Comparison of ENCODE assay signal across 16 cellular contexts in genomic region chr14:77589099-77589498, GRCh38. TPM values are rescaled to one million over a fixed set of nuclear protein-coding genes. Genes with fewer than 3 reads are reported as not detected.
DNase-seq lines count a peak whose midpoint lies in the region; ATAC-seq, FAIRE-seq and TF ChIP-seq lines count a peak whose summit lies in the region.
"Had no signal": no experiment of that assay in that cellular context is flagged by ENCODE, and none has a peak within 500 bp of the region (broad histone marks: within the 10 kb centered on the region; RNA-seq: fewer than 3 reads in every experiment).

No MANE protein-coding gene starts in this region.

- peak; percentile 42 for FAIRE-seq in GM19239 (lab: Jason Lieb, UNC)
- FAIRE-seq: endometrium, G401.6, H54 had no signal

- no peak overlapping the region for H3K9ac ChIP-seq in trophoblast cell (ENCODE audit: low read length)

- no peaks in the 10 kb centered on the region for H3K9me3 ChIP-seq in CD4-positive, CD25-positive, alpha-beta regulatory T cell (ENCODE audit: control insufficient read depth in 2 of 2, low read length in 2 of 2)
- no peaks in the 10 kb centered on the region for H3K9me3 ChIP-seq in trophoblast cell (ENCODE audit: insufficient read depth, low read depth, low read length)
- no peaks in the 10 kb centered on the region for H3K9me3 ChIP-seq in mucosa of descending colon
- H3K9me3 ChIP-seq: SJSA1 had no signal

- H3K36me3 Mint-ChIP-seq in CD4-positive, CD25-positive, alpha-beta regulatory T cell = peaks cover 23% of the 10 kb centered on the region
- H3K36me3 Mint-ChIP-seq in activated CD8-positive, alpha-beta T cell treated with anti-CD3 and anti-CD28 coated beads for 36 hours (ENCODE audit: low read depth) = peaks cover 16% of the 10 kb centered on the region

- H3K9me3 Mint-ChIP-seq in CD4-positive, CD25-positive, alpha-beta regulatory T cell = no peaks in the 10 kb centered on the region
- no peaks in the 10 kb centered on the region for H3K9me3 Mint-ChIP-seq in activated CD8-positive, alpha-beta T cell treated with anti-CD3 and anti-CD28 coated beads for 36 hours
- H3K9me3 Mint-ChIP-seq: CD8-positive, alpha-beta memory T cell had no signal

- peaks cover 27 to 63% (median 37%) of the 10 kb centered on the region in 4 donors for H3K4me1 Mint-ChIP-seq in CD4-positive, CD25-positive, alpha-beta regulatory T cell
- peaks cover 45% of the 10 kb centered on the region for H3K4me1 Mint-ChIP-seq in activated CD8-positive, alpha-beta T cell treated with anti-CD3 and anti-CD28 coated beads for 36 hours (ENCODE audit: low read depth)

- H3K4me3 Mint-ChIP-seq in CD4-positive, CD25-positive, alpha-beta regulatory T cell = peak overlapping the region in 1 of 4 donors; percentile 50
- H3K4me3 Mint-ChIP-seq in activated CD8-positive, alpha-beta T cell treated with anti-CD3 and anti-CD28 coated beads for 36 hours = no peak overlapping the region

- no peak for TF ChIP-seq CTCF in activated CD8-positive, alpha-beta T cell treated with anti-CD3 and anti-CD28 coated beads for 36 hours (IDR thresholded peaks at IDR 0.05)
- TF ChIP-seq CTCF in mucosa of descending colon (IDR thresholded peaks at IDR 0.05) = no peak

- no peak overlapping the region for H3K18ac ChIP-seq in trophoblast cell (ENCODE audit: low read length)

- H3K79me2 ChIP-seq in trophoblast cell (ENCODE audit: control insufficient read depth, insufficient read depth, low read length, poor library complexity) = no peaks in the 10 kb centered on the region

- H3K36me3 ChIP-seq in CD4-positive, CD25-positive, alpha-beta regulatory T cell (ENCODE audit: control insufficient read depth, insufficient read depth, low read length) = no peaks in the 10 kb centered on the region
- H3K36me3 ChIP-seq in trophoblast cell (ENCODE audit: control insufficient read depth in 1 of 2, insufficient read depth in 2 of 2, low read length in 2 of 2) = no peaks in the 10 kb centered on the region
- no peaks in the 10 kb centered on the region for H3K36me3 ChIP-seq in mucosa of descending colon (ENCODE audit: low read depth)
- H3K36me3 ChIP-seq: brain microvascular endothelial cell had no signal

- H4K8ac ChIP-seq in trophoblast cell (ENCODE audit: low read depth, low read length) = no peak overlapping the region

- no peak overlapping the region for H3K14ac ChIP-seq in trophoblast cell (ENCODE audit: low read length)

- no peak for DNase-seq in CD4-positive, CD25-positive, alpha-beta regulatory T cell
- DNase-seq in GM19239 (ENCODE audit: insufficient read length, low spot score) (no peak), trophoblast cell (peak; percentile 33 to 89), mucosa of descending colon (no peak), SK-N-DZ (ENCODE audit: low spot score) (no peak)
- DNase-seq in activated CD8-positive, alpha-beta T cell treated with anti-CD3 and anti-CD28 coated beads for 36 hours = no peak
- DNase-seq: activated CD4-positive, CD25-positive, alpha-beta regulatory T cell; brain microvascular endothelial cell; CD8-positive, alpha-beta memory T cell; islet precursor cell; NCI-H2081 treated with DMSO at 0.1 percent for 48 hours had no signal

- no peak overlapping the region for H3K27ac ChIP-seq in CD4-positive, CD25-positive, alpha-beta regulatory T cell (ENCODE audit: insufficient read depth, low read length, poor library complexity, severe bottlenecking)
- H3K27ac ChIP-seq in trophoblast cell (ENCODE audit: low read depth, low read length) = no peak overlapping the region
- H3K27ac ChIP-seq: brain microvascular endothelial cell, SJSA1 had no signal

- H3K27me3 Mint-ChIP-seq in CD4-positive, CD25-positive, alpha-beta regulatory T cell = no peaks in the 10 kb centered on the region
- no peaks in the 10 kb centered on the region for H3K27me3 Mint-ChIP-seq in activated CD8-positive, alpha-beta T cell treated with anti-CD3 and anti-CD28 coated beads for 36 hours
- H3K27me3 Mint-ChIP-seq: CD8-positive, alpha-beta memory T cell had no signal

- peaks cover 21% of the 10 kb centered on the region for H3K4me1 ChIP-seq in CD4-positive, CD25-positive, alpha-beta regulatory T cell (ENCODE audit: control insufficient read depth, insufficient read depth, low read length, poor library complexity, severe bottlenecking)
- no peaks in the 10 kb centered on the region for H3K4me1 ChIP-seq in trophoblast cell (ENCODE audit: control insufficient read depth in 1 of 2, insufficient read depth in 2 of 2, low read length in 2 of 2)
- H3K4me1 ChIP-seq in mucosa of descending colon (ENCODE audit: low read depth) = peaks cover 38% of the 10 kb centered on the region

- H3K4me2 ChIP-seq in trophoblast cell (ENCODE audit: low read length) = no peak overlapping the region

- no peak overlapping the region for H4K12ac ChIP-seq in trophoblast cell (ENCODE audit: low read depth, low read length)

- no CpG with 5 or more reads among the region's 5 CpGs for WGBS in trophoblast cell (ENCODE audit: extremely low coverage, insufficient coverage, insufficient read length)

- no peaks in the 10 kb centered on the region for H3K27me3 ChIP-seq in CD4-positive, CD25-positive, alpha-beta regulatory T cell (ENCODE audit: control insufficient read depth, insufficient read depth, low read length)
- no peaks in the 10 kb centered on the region for H3K27me3 ChIP-seq in trophoblast cell (ENCODE audit: insufficient read depth, low read length)
- H3K27me3 ChIP-seq: brain microvascular endothelial cell, SJSA1 had no signal

- POLR2A ChIA-PET in activated CD8-positive, alpha-beta T cell treated with anti-CD3 and anti-CD28 coated beads for 36 hours (lab: Charles Lee) = no interaction called here

- no peak overlapping the region for H3K4ac ChIP-seq in trophoblast cell (ENCODE audit: low read depth, low read length)

- CTCF ChIA-PET in activated CD8-positive, alpha-beta T cell treated with anti-CD3 and anti-CD28 coated beads for 36 hours (lab: Charles Lee) = no interaction called here

- H2BK12ac ChIP-seq in trophoblast cell (ENCODE audit: low read length) = no peak overlapping the region

- ATAC-seq in CD4-positive, CD25-positive, alpha-beta regulatory T cell (ENCODE audit: low read depth in 2 of 2) = no peak
- no peak for ATAC-seq in activated CD8-positive, alpha-beta T cell treated with anti-CD3 and anti-CD28 coated beads for 36 hours
- ATAC-seq in HG03039 (IDR thresholded peaks at IDR 0.05; ENCODE audit: unreplicated experiment) (no peak), mucosa of descending colon (no peak)

- H3K4me3 ChIP-seq in CD4-positive, CD25-positive, alpha-beta regulatory T cell (ENCODE audit: low read depth, low read length) = peak overlapping the region; percentile 7
- no peak overlapping the region for H3K4me3 ChIP-seq in trophoblast cell (ENCODE audit: low read depth, low read length)
- no peak overlapping the region for H3K4me3 ChIP-seq in mucosa of descending colon
- H3K4me3 ChIP-seq: SJSA1 had no signal

- H2BK120ac ChIP-seq in trophoblast cell (ENCODE audit: insufficient read depth, low read length, poor library complexity) = no peak overlapping the region

- no peaks in the 10 kb centered on the region for H3K79me1 ChIP-seq in trophoblast cell (ENCODE audit: low read length)

- H2AK5ac ChIP-seq in trophoblast cell (ENCODE audit: low read length) = no peak overlapping the region

- H3K23ac ChIP-seq in trophoblast cell (ENCODE audit: low read length) = no peak overlapping the region

- peak overlapping the region in 2 of 3 donors; percentile 47 to 69 for H3K27ac Mint-ChIP-seq in CD4-positive, CD25-positive, alpha-beta regulatory T cell
- H3K27ac Mint-ChIP-seq in activated CD8-positive, alpha-beta T cell treated with anti-CD3 and anti-CD28 coated beads for 36 hours = peak overlapping the region; percentile 38

- no peak overlapping the region for H4K91ac ChIP-seq in trophoblast cell (ENCODE audit: low read depth, low read length)

- H2AFZ ChIP-seq in trophoblast cell (ENCODE audit: insufficient read depth, low read length, poor library complexity) = no peak overlapping the region

- H2BK5ac ChIP-seq in trophoblast cell (ENCODE audit: low read depth, low read length, poor library complexity) = no peak overlapping the region

- intact Hi-C loops in activated CD8-positive, alpha-beta T cell treated with anti-CD3 and anti-CD28 coated beads for 36 hours (cut with micrococcal nuclease) = no loop called here
- intact Hi-C loops in mucosa of descending colon (cut with DNase I, micrococcal nuclease) = no loop called here

RNA-seq across cellular contexts. Expression of gene SPTLC2, which starts 27.3 kb away (rescaled TPM):
- total RNA-seq in CD4-positive, CD25-positive, alpha-beta regulatory T cell = 18.1 TPM
- polyA plus RNA-seq in CD4-positive, CD25-positive, alpha-beta regulatory T cell = 10 to 100 TPM in 2 of 4 donors, 1 to 10 TPM in 2; 8.9 to 11.4 (median 9.8) TPM
- 10 to 100 TPM; 23.7 to 30.2 TPM for total RNA-seq in activated CD8-positive, alpha-beta T cell treated with anti-CD3 and anti-CD28 coated beads for 36 hours
- polyA plus RNA-seq in trophoblast cell (2013) = 15.6 and 15.9 TPM in 2 replicates
- total RNA-seq in mucosa of descending colon = 10 to 100 TPM; 43.2 to 67.1 (median 58.6) TPM
- 17.0 and 22.1 TPM in 2 replicates for polyA plus RNA-seq in SK-N-DZ (2014; cell fraction: cytosol; rRNA removed)
- 5.7 and 19.7 TPM in 2 replicates for polyA plus RNA-seq in SK-N-DZ (2014; cell fraction: nucleus; rRNA removed)

Comparison
In these comparisons a context has a peak if more than half of its experiments do, and no peak if none do; other contexts are left out.
1. DNase-seq: peak in trophoblast cell (2 of 2); none in CD4-positive, CD25-positive, alpha-beta regulatory T cell (0 of 3), GM19239 (single experiment), activated CD8-positive, alpha-beta T cell treated with anti-CD3 and anti-CD28 coated beads for 36 hours (single experiment), mucosa of descending colon (0 of 3) and SK-N-DZ (single experiment).